In the genomic region with DNA sequence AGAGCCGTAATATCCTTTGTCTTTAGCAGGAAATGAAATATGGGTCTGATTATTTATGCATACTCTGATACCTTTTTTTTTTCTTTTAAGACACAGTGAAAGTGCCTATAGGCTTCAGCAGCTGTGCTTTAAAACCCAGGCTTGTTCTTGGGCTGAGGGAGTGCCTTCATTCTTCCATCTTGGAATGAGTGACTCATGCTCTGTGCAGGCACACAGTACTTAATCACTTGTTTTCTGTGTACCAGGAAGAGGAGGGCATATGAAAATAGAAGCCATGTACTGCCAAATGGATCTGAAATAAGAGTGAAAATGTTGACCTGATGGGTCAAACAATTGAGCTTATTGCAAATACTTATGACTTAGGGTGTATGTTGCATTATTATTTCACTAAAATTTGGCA, we compare ENCODE assay signal across 8 cellular contexts. TPM values are rescaled to one million over a fixed set of nuclear protein-coding genes. Genes with fewer than 3 reads are reported as not detected.
DNase-seq lines count a peak whose midpoint lies in the region; ATAC-seq and TF ChIP-seq lines count a peak whose summit lies in the region.

No MANE protein-coding gene starts in this region.

- peak overlapping the region; percentile 29 for H3K27ac Mint-ChIP-seq in stimulated activated effector memory CD8-positive, alpha-beta T cell treated with anti-CD3 and anti-CD28 coated beads, Interleukin-12 subunit alpha, Interleukin-12 subunit beta, amount 100 ng/mL, for 72 hours

- DNase-seq in activated CD4-positive, alpha-beta T cell treated with anti-CD3 and anti-CD28 coated beads for 4 hours = peak; percentile 30 to 31
- DNase-seq in activated CD4-positive, alpha-beta T cell treated with anti-CD3 and anti-CD28 coated beads for 1 hour = no peak
- peak; percentile 40 for DNase-seq in SK-N-DZ (ENCODE audit: low spot score)
- DNase-seq in foreskin keratinocyte = peak; percentile 78 to 89
- no peak for DNase-seq in stimulated activated effector memory CD8-positive, alpha-beta T cell treated with anti-CD3 and anti-CD28 coated beads, Interleukin-12 subunit alpha, Interleukin-12 subunit beta, amount 100 ng/mL, for 72 hours (ENCODE audit: low spot score in 2 of 2)
- no peak for DNase-seq in T1000 (lab: John Stamatoyannopoulos, UW)

- no peak for TF ChIP-seq CTCF in foreskin keratinocyte (conservative IDR thresholded peaks at IDR 0.05)

- ATAC-seq in foreskin keratinocyte (peak; percentile 95), HG03280 (IDR thresholded peaks at IDR 0.05; ENCODE audit: unreplicated experiment) (no peak), GM21619 (IDR thresholded peaks at IDR 0.05; ENCODE audit: unreplicated experiment) (no peak)
- ATAC-seq in stimulated activated effector memory CD8-positive, alpha-beta T cell treated with anti-CD3 and anti-CD28 coated beads, Interleukin-12 subunit alpha, Interleukin-12 subunit beta, amount 100 ng/mL, for 72 hours = peak; percentile 43

- H3K27ac ChIP-seq in foreskin keratinocyte = peak overlapping the region; percentile 49

- no peak overlapping the region for H3K4me3 Mint-ChIP-seq in stimulated activated effector memory CD8-positive, alpha-beta T cell treated with anti-CD3 and anti-CD28 coated beads, Interleukin-12 subunit alpha, Interleukin-12 subunit beta, amount 100 ng/mL, for 72 hours

- H3K27me3 ChIP-seq in foreskin keratinocyte = no peaks in the 10 kb centered on the region

- peaks cover 46% of the 10 kb centered on the region for H3K4me1 ChIP-seq in foreskin keratinocyte

- H3K4me1 Mint-ChIP-seq in stimulated activated effector memory CD8-positive, alpha-beta T cell treated with anti-CD3 and anti-CD28 coated beads, Interleukin-12 subunit alpha, Interleukin-12 subunit beta, amount 100 ng/mL, for 72 hours = peaks cover 11% of the 10 kb centered on the region

- H3K9me3 Mint-ChIP-seq in stimulated activated effector memory CD8-positive, alpha-beta T cell treated with anti-CD3 and anti-CD28 coated beads, Interleukin-12 subunit alpha, Interleukin-12 subunit beta, amount 100 ng/mL, for 72 hours = no peaks in the 10 kb centered on the region

- H3K36me3 Mint-ChIP-seq in stimulated activated effector memory CD8-positive, alpha-beta T cell treated with anti-CD3 and anti-CD28 coated beads, Interleukin-12 subunit alpha, Interleukin-12 subunit beta, amount 100 ng/mL, for 72 hours = no peaks in the 10 kb centered on the region

RNA-seq across cellular contexts. Expression of a gene that starts 12.0 kb away (rescaled TPM):
- 24.1 and 26.1 TPM in 2 replicates for polyA plus RNA-seq in SK-N-DZ (2014; cell fraction: cytosol; rRNA removed)
- 25.5 and 30.2 TPM in 2 replicates for polyA plus RNA-seq in SK-N-DZ (2014; cell fraction: nucleus; rRNA removed)
- 25.9 and 27.5 TPM in 2 replicates for total RNA-seq in foreskin keratinocyte
- 14.1 and 16.6 TPM in 2 replicates for polyA plus RNA-seq in foreskin keratinocyte

Comparison
In these comparisons a context has a peak if more than half of its experiments do, and no peak if none do; other contexts are left out.
1. DNase-seq: peak in activated CD4-positive, alpha-beta T cell treated with anti-CD3 and anti-CD28 coated beads for 4 hours (2 of 2), SK-N-DZ (single experiment) and foreskin keratinocyte (2 of 2); none in activated CD4-positive, alpha-beta T cell treated with anti-CD3 and anti-CD28 coated beads for 1 hour (single experiment), stimulated activated effector memory CD8-positive, alpha-beta T cell treated with anti-CD3 and anti-CD28 coated beads, Interleukin-12 subunit alpha, Interleukin-12 subunit beta, amount 100 ng/mL, for 72 hours (0 of 2) and T1000 (single experiment).
2. ATAC-seq: peak in foreskin keratinocyte (single experiment) and stimulated activated effector memory CD8-positive, alpha-beta T cell treated with anti-CD3 and anti-CD28 coated beads, Interleukin-12 subunit alpha, Interleukin-12 subunit beta, amount 100 ng/mL, for 72 hours (single experiment); none in HG03280 (single experiment) and GM21619 (single experiment).